8 cellular contexts compared by ENCODE assay signal in genomic region chr4:145956288-145956890, GRCh38. TPM values are rescaled to one million over a fixed set of nuclear protein-coding genes. Genes with fewer than 3 reads are reported as not detected.
A peak's percentile ranks its signal among the peaks of the same experiment; 100 is the strongest.
DNase-seq lines count a peak whose midpoint lies in the region; ATAC-seq, FAIRE-seq and TF ChIP-seq lines count a peak whose summit lies in the region.

No MANE protein-coding gene starts in this region.

- no CpG with 5 or more reads among the region's 3 CpGs for WGBS in H9 (ENCODE audit: extremely low coverage, insufficient read length, low lambda C conversion rate)

- H2AFZ ChIP-seq in H9 (ENCODE audit: low read length) (no peak overlapping the region), astrocyte (ENCODE audit: low read depth, low read length) (no peak overlapping the region)

- H3K18ac ChIP-seq in H9 (ENCODE audit: insufficient read length, low read depth, low read length): no peak overlapping the region

- H3K27ac ChIP-seq in H9 (ENCODE audit: insufficient read length, low read depth, low read length): no peak overlapping the region
- no peak overlapping the region for H3K27ac ChIP-seq in astrocyte (ENCODE audit: low read depth, low read length)
- no peak overlapping the region for H3K27ac ChIP-seq in tibial artery

- H3K9me3 ChIP-seq in H9 (ENCODE audit: control insufficient read depth, low read depth, low read length): no peaks in the 10 kb centered on the region
- no peaks in the 10 kb centered on the region for H3K9me3 ChIP-seq in astrocyte (ENCODE audit: insufficient read depth, low read depth, low read length)
- H3K9me3 ChIP-seq in tibial artery: peaks cover 0 to 4% (median 0%) of the 10 kb centered on the region in 3 donors

- ATAC-seq in left lobe of liver (peak; percentile 71), GM18520 (IDR thresholded peaks at IDR 0.05; ENCODE audit: unreplicated experiment) (no peak)

- H4K8ac ChIP-seq in H9 (replicated peaks; ENCODE audit: insufficient read length, low read depth, low read length): no peak overlapping the region

- intact Hi-C loops in tibial artery (cut with DNase I; ENCODE audit: low total_unique reads): no loop called here

- no peak overlapping the region for H2AK5ac ChIP-seq in H9 (ENCODE audit: insufficient read length, low read length)

- no peak overlapping the region for H2BK5ac ChIP-seq in H9 (ENCODE audit: insufficient read length, low read length)

- H4K5ac ChIP-seq in H9 (ENCODE audit: insufficient read length, low read depth, low read length): no peak overlapping the region

- no peak overlapping the region for H2BK15ac ChIP-seq in H9 (ENCODE audit: low read depth, low read length)

- no peaks in the 10 kb centered on the region for H3K79me1 ChIP-seq in H9 (ENCODE audit: insufficient read depth, low read depth, low read length, poor library complexity, severe bottlenecking)

- H3K4ac ChIP-seq in H9 (ENCODE audit: low read depth, low read length): no peak overlapping the region

- TF ChIP-seq CTCF in H9 (conservative IDR thresholded peaks at IDR 0.05) (peak; percentile 86), astrocyte (IDR thresholded peaks at IDR 0.05; ENCODE audit: insufficient read depth, low read depth, low read length) (peak; percentile 69), tibial artery (IDR thresholded peaks at IDR 0.05) (peak; percentile 48 to 60)

- H3K4me2 ChIP-seq in H9 (ENCODE audit: insufficient read depth, insufficient read length, low read length) (no peak overlapping the region), astrocyte (ENCODE audit: low read length) (no peak overlapping the region)

- no peak overlapping the region for H4K91ac ChIP-seq in H9 (ENCODE audit: insufficient read length, low read depth, low read length)

- FAIRE-seq in astrocyte (lab: Jason Lieb, UNC): no peak

- H3K23me2 ChIP-seq in H9 (ENCODE audit: insufficient read length, low read depth, low read length, poor library complexity, severe bottlenecking): no peaks in the 10 kb centered on the region

- H3K27me3 Mint-ChIP-seq in H9 (ENCODE audit: low read depth) (peaks cover 1% of the 10 kb centered on the region; the same call in 1 of the 2 replicates), astrocyte (ENCODE audit: low read depth, unreplicated experiment) (peaks cover 2% of the 10 kb centered on the region)

- H3K9me3 Mint-ChIP-seq in H9 (peaks cover 0 to 8% of the 10 kb centered on the region in 2 experiments; a peak in 1 of 5 replicates), astrocyte (ENCODE audit: unreplicated experiment) (peaks cover 2% of the 10 kb centered on the region)

- H3K36me3 Mint-ChIP-seq in H9 (ENCODE audit: insufficient read depth in 1 of 3, low read depth in 3 of 3) (peaks cover 0 to 3% (median 0%) of the 10 kb centered on the region in 3 experiments; a peak in 2 of 7 replicates), astrocyte (ENCODE audit: low read depth, unreplicated experiment) (no peaks in the 10 kb centered on the region)

- H2BK20ac ChIP-seq in H9 (ENCODE audit: low read depth, low read length, poor library complexity, severe bottlenecking): no peak overlapping the region

- H4K20me1 ChIP-seq in H9 (ENCODE audit: control insufficient read depth, insufficient read depth, insufficient read length) (no peaks in the 10 kb centered on the region), astrocyte (ENCODE audit: insufficient read depth, low read length) (no peaks in the 10 kb centered on the region)

- no peak overlapping the region for H3K56ac ChIP-seq in H9 (ENCODE audit: insufficient read length, low read depth, low read length)

- no peak overlapping the region for H2BK120ac ChIP-seq in H9 (ENCODE audit: low read depth, low read length, poor library complexity, severe bottlenecking)

- DNase-seq in NOMO-1 (lab: John Stamatoyannopoulos, UW; ENCODE audit: unreplicated experiment in 2 of 2) (peak; percentile 4 to 19), NOMO-1 treated with dmso at 0.1 percent for 144 hours (lab: John Stamatoyannopoulos, UW; ENCODE audit: unreplicated experiment) (no peak), H9 (peak; percentile 46), NCI-H69 (lab: John Stamatoyannopoulos, UW) (peak; percentile 54), astrocyte (ENCODE audit: low read depth) (no peak), left lobe of liver (ENCODE audit: low spot score) (no peak), tibial artery (no peak)

- no peak overlapping the region for H3K27ac Mint-ChIP-seq in H9
- H3K27ac Mint-ChIP-seq in astrocyte (ENCODE audit: unreplicated experiment): no peak overlapping the region

- H3K4me1 Mint-ChIP-seq in H9 (peaks cover 8 to 12% of the 10 kb centered on the region in 2 experiments), astrocyte (ENCODE audit: low read depth, unreplicated experiment) (peaks cover 14% of the 10 kb centered on the region)

- H3K4me3 Mint-ChIP-seq in H9: no peak overlapping the region
- no peak overlapping the region for H3K4me3 Mint-ChIP-seq in astrocyte (ENCODE audit: unreplicated experiment)

- no peak overlapping the region for H3T11ph ChIP-seq in H9 (ENCODE audit: low read length)

- H3K9ac ChIP-seq in H9 (ENCODE audit: extremely low read depth, insufficient read length, low read length): no peak overlapping the region
- H3K9ac ChIP-seq in astrocyte (ENCODE audit: low read length): no peak overlapping the region

- no peak overlapping the region for H3K23ac ChIP-seq in H9 (ENCODE audit: insufficient read length, low read depth, low read length)

- H3K14ac ChIP-seq in H9 (ENCODE audit: insufficient read depth, low read length): no peak overlapping the region

- H3K4me1 ChIP-seq in H9 (ENCODE audit: insufficient read depth, low read length): no peaks in the 10 kb centered on the region; the same call in 1 of the 2 replicates
- H3K4me1 ChIP-seq in astrocyte (ENCODE audit: insufficient read depth, low read length): peaks cover 16% of the 10 kb centered on the region
- H3K4me1 ChIP-seq in tibial artery: no peaks in the 10 kb centered on the region

- H3K4me3 ChIP-seq in astrocyte (ENCODE audit: insufficient read depth, low read depth, low read length) (no peak overlapping the region), tibial artery (no peak overlapping the region)

- no peaks in the 10 kb centered on the region for H3K36me3 ChIP-seq in astrocyte (ENCODE audit: insufficient read depth, low read length)
- H3K36me3 ChIP-seq in tibial artery: no peaks in the 10 kb centered on the region

- H2BK12ac ChIP-seq in H9 (ENCODE audit: insufficient read length, low read depth, low read length): no peak overlapping the region

- no peaks in the 10 kb centered on the region for H3K79me2 ChIP-seq in H9 (ENCODE audit: insufficient read depth, low read length)
- H3K79me2 ChIP-seq in astrocyte (ENCODE audit: insufficient read depth, low read length): no peaks in the 10 kb centered on the region

- H3K27me3 ChIP-seq in H9 (ENCODE audit: insufficient read depth, low read length): no peaks in the 10 kb centered on the region
- no peaks in the 10 kb centered on the region for H3K27me3 ChIP-seq in astrocyte (ENCODE audit: insufficient read depth, low read length)
- H3K27me3 ChIP-seq in tibial artery: no peaks in the 10 kb centered on the region

RNA-seq across cellular contexts. Expression of gene ZNF827, which starts 17.8 kb away (rescaled TPM):
- total RNA-seq in H9 (2021) (28.4 and 29.4 TPM in 2 replicates), astrocyte (35.7 and 39.7 TPM in 2 replicates), left lobe of liver (0.81 TPM)

Comparison
In these comparisons a context has a peak if more than half of its experiments do, and no peak if none do; other contexts are left out.
1. DNase-seq: peak in NOMO-1 (2 of 2), H9 (single experiment) and NCI-H69 (single experiment); none in NOMO-1 treated with dmso at 0.1 percent for 144 hours (single experiment), astrocyte (single experiment), left lobe of liver (single experiment) and tibial artery (0 of 2).
2. RNA of gene ZNF827, which starts 17.8 kb away (total RNA-seq): 35.7 to 39.7 TPM in astrocyte and 28.4 to 29.4 TPM in H9; 0.81 TPM in left lobe of liver (single experiment); every median in the first group is over 10 times any median in the second.
3. Peak in every context shown above with its lines, with median percentiles within 50 percentile points of each other: CTCF ChIP-seq.